Comparison of ENCODE assay signal across 8 cellular contexts in the genomic region with DNA sequence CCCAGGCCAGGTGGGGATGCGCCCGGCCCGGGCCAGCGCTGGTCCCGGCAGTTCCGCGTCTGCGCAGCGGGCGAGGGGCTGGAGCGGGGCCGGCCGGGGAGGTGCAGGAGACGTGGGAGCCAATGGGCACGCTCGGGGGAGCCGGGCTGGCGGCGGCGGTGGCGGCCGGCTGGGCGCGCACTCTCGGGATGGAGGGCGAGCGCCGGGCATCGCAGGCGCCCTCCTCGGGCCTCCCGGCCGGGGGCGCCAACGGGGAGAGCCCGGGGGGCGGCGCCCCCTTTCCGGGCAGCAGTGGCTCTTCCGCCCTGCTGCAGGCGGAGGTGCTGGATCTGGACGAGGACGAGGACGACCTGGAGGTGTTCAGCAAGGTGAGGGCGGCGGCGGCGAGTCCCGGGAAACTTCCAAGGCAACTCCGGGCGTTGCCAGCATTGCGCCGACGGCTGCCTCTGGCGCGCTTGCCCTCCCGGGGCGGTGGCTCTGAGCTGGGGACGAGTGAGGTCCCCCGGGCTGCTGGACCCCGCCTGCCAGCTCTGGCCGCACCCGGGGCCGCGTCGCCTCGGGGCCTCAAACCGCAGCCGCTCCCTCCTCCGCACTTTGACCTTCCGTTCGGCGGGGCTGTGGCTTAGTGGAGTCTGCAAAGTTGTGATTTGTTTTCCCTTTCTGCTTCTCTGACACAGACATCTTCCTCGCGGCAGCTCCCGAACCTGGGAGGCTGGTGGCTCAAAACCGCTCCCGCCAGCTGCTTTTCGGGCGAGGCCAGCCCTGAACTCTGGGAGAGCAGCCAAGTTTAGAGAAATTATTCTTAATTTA. TPM values are rescaled to one million over a fixed set of nuclear protein-coding genes. Genes with fewer than 3 reads are reported as not detected.
DNase-seq lines count a peak whose midpoint lies in the region; ATAC-seq and TF ChIP-seq lines count a peak whose summit lies in the region.

A gene with protein sequence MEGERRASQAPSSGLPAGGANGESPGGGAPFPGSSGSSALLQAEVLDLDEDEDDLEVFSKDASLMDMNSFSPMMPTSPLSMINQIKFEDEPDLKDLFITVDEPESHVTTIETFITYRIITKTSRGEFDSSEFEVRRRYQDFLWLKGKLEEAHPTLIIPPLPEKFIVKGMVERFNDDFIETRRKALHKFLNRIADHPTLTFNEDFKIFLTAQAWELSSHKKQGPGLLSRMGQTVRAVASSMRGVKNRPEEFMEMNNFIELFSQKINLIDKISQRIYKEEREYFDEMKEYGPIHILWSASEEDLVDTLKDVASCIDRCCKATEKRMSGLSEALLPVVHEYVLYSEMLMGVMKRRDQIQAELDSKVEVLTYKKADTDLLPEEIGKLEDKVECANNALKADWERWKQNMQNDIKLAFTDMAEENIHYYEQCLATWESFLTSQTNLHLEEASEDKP (plus strand): TSS at position 178 of the 810 bp plus-strand sequence. CDS start 11 bp downstream, at position 189.

- peak within 1 kb of the TSS; percentile 99 for H2AFZ ChIP-seq in mammary epithelial cell (ENCODE audit: low read depth, low read length)

- in situ Hi-C loops in mammary epithelial cell (cut with MboI; ENCODE audit: low sequenced_read_pairs in 2 of 2): no loop called here

- no peaks in the 10 kb centered on the region for H3K36me3 ChIP-seq in mammary epithelial cell (ENCODE audit: insufficient read depth, low read length)

- H3K4me3 ChIP-seq in mammary epithelial cell (replicated peaks in 1 of 3; ENCODE audit: insufficient read depth in 1 of 3, low read depth in 2 of 3, low read length in 3 of 3) (peak within 1 kb of the TSS; percentile 85 to 92 (median 88)), iPS-11a (ENCODE audit: low read depth, low read length) (peak within 1 kb of the TSS; percentile 74)

- no peaks in the 10 kb centered on the region for H3K4me1 ChIP-seq in mammary epithelial cell (ENCODE audit: insufficient read depth, low read length)

- no peaks in the 10 kb centered on the region for H3K9me3 ChIP-seq in mammary epithelial cell (replicated peaks; ENCODE audit: insufficient read depth, low read length)

- peak in 1 of 2 donors; percentile 16 for TF ChIP-seq CTCF in mammary epithelial cell (conservative IDR thresholded peaks at IDR 0.05 in 1 of 2, IDR thresholded peaks at IDR 0.05 in 1 of 2; ENCODE audit: extremely low read depth in 1 of 2, insufficient read depth in 1 of 2, low read depth in 1 of 2, low read length in 2 of 2)

- peak in 13 of 14 donors; percentile 7 to 87 (median 67) for DNase-seq in C1 segment of cervical spinal cord (lab: John Stamatoyannopoulos, UW)
- peak; percentile 71 for DNase-seq in NCI-H774 (lab: John Stamatoyannopoulos, UW)
- DNase-seq in mammary epithelial cell: peak; percentile 83
- DNase-seq in putamen (ENCODE audit: low spot score): peak; percentile 64

- intact Hi-C loops in mammary epithelial cell (cut with micrococcal nuclease): loop anchor here (5.0 kb wide), 2 partner anchors 76 to 1414 kb away; no protein-coding TSS in a partner anchor

- BruUV-seq in mammary epithelial cell (replicated peaks; lab: Mats Ljungman, UMichigan): no TSS peak

- H3K27me3 ChIP-seq in mammary epithelial cell (ENCODE audit: insufficient read depth, low read length): no peaks in the 10 kb centered on the region

- H3K9ac ChIP-seq in mammary epithelial cell (ENCODE audit: insufficient read depth, low read length): peak within 1 kb of the TSS; percentile 79

- H3K27ac ChIP-seq in mammary epithelial cell (ENCODE audit: insufficient read depth, low read depth, low read length): peak within 1 kb of the TSS; percentile 66

- peak within 1 kb of the TSS; percentile 84 for H3K4me2 ChIP-seq in mammary epithelial cell (ENCODE audit: insufficient read depth, low read depth, low read length)

- peak; percentile 59 for ATAC-seq in GM18870 (IDR thresholded peaks at IDR 0.05; ENCODE audit: unreplicated experiment)
- ATAC-seq in HG03103 (IDR thresholded peaks at IDR 0.05; ENCODE audit: low read depth, unreplicated experiment): peak; percentile 91
- no peak for ATAC-seq in GM21717 (IDR thresholded peaks at IDR 0.05; ENCODE audit: unreplicated experiment)

- no peaks in the 10 kb centered on the region for H4K20me1 ChIP-seq in mammary epithelial cell (ENCODE audit: insufficient read depth, low read length)

- H3K79me2 ChIP-seq in mammary epithelial cell (ENCODE audit: insufficient read depth, low read length): peaks cover 41% of the 10 kb centered on the region

- CTCF ChIA-PET in mammary epithelial cell (lab: Charles Lee; ENCODE audit: low non-redundant PET): no interaction called here

- WGBS in mammary epithelial cell (ENCODE audit: low coverage, missing lambda C conversion rate): 5% methylated on average over 11 of the region's 80 CpGs

- dilution Hi-C loops in mammary epithelial cell (cut with HindIII; ENCODE audit: low sequenced_read_pairs): no loop called here

RNA-seq across cellular contexts. Expression of the gene that starts here (rescaled TPM):
- 10 to 100 TPM; 51.2 to 53.0 TPM for total RNA-seq in mammary epithelial cell
- 32.5 TPM for polyA plus RNA-seq in mammary epithelial cell
- 36.4 TPM for polyA minus RNA-seq in mammary epithelial cell
